In genomic region chr3:53163459-53164387, GRCh38 we compare ENCODE assay signal across 9 cellular contexts. TPM values are rescaled to one million over a fixed set of nuclear protein-coding genes. Genes with fewer than 3 reads are reported as not detected.
DNase-seq lines count a peak whose midpoint lies in the region; ATAC-seq and TF ChIP-seq lines count a peak whose summit lies in the region.
"Had no signal": no experiment of that assay in that cellular context is flagged by ENCODE, and none has a peak within 500 bp of the region (broad histone marks: within the 10 kb centered on the region; RNA-seq: fewer than 3 reads in every experiment).

No MANE protein-coding gene starts in this region.

- no peaks in the 10 kb centered on the region for H3K27me3 ChIP-seq in stomach smooth muscle (ENCODE audit: control insufficient read depth in 1 of 2, insufficient read depth in 2 of 2, low read length in 2 of 2)

- no peaks in the 10 kb centered on the region for H3K9me3 ChIP-seq in stomach smooth muscle (ENCODE audit: control insufficient read depth in 2 of 2, low read length in 2 of 2)
- H3K9me3 ChIP-seq: HAP-1 had no signal

- no peaks in the 10 kb centered on the region for H3K9me3 Mint-ChIP-seq in activated CD4-positive, alpha-beta T cell treated with anti-CD3 and anti-CD28 coated beads, Interleukin-2, amount 10 ng/mL, durations not matched to agents 7 days and 5 days

- peak overlapping the region; percentile 61 for H3K27ac Mint-ChIP-seq in activated CD4-positive, alpha-beta T cell treated with anti-CD3 and anti-CD28 coated beads, Interleukin-2, amount 10 ng/mL, durations not matched to agents 7 days and 5 days

- TF ChIP-seq CTCF in VCaP (conservative IDR thresholded peaks at IDR 0.05) = no peak
- TF ChIP-seq CTCF in fibroblast of the aortic adventitia (IDR thresholded peaks at IDR 0.05; ENCODE audit: insufficient read depth, low read length) = no peak

- H3K36me3 Mint-ChIP-seq in activated CD4-positive, alpha-beta T cell treated with anti-CD3 and anti-CD28 coated beads, Interleukin-2, amount 10 ng/mL, durations not matched to agents 7 days and 5 days (ENCODE audit: low read depth) = no peaks in the 10 kb centered on the region

- H3K4me3 ChIP-seq in fibroblast of the aortic adventitia (ENCODE audit: low read depth, low read length) = peak overlapping the region; percentile 83
- no peak overlapping the region for H3K4me3 ChIP-seq in stomach smooth muscle (ENCODE audit: low read length in 2 of 2)

- no peak overlapping the region for H3K9ac ChIP-seq in stomach smooth muscle (ENCODE audit: low read length in 2 of 2)

- H3K4me1 Mint-ChIP-seq in activated CD4-positive, alpha-beta T cell treated with anti-CD3 and anti-CD28 coated beads, Interleukin-2, amount 10 ng/mL, durations not matched to agents 7 days and 5 days = peaks cover 34% of the 10 kb centered on the region

- no peaks in the 10 kb centered on the region for H3K36me3 ChIP-seq in stomach smooth muscle (ENCODE audit: control insufficient read depth in 2 of 2, insufficient read depth in 2 of 2, low read length in 2 of 2)

- peak overlapping the region; percentile 72 for H3K4me3 Mint-ChIP-seq in activated CD4-positive, alpha-beta T cell treated with anti-CD3 and anti-CD28 coated beads, Interleukin-2, amount 10 ng/mL, durations not matched to agents 7 days and 5 days

- POLR2A ChIA-PET in activated CD4-positive, alpha-beta T cell treated with anti-CD3 and anti-CD28 coated beads, Interleukin-2, amount 10 ng/mL, durations not matched to agents 7 days and 5 days (lab: Charles Lee) = no interaction called here

- no peak for ATAC-seq in HG03520 (IDR thresholded peaks at IDR 0.05; ENCODE audit: unreplicated experiment)
- no peak for ATAC-seq in HG03439 (IDR thresholded peaks at IDR 0.05; ENCODE audit: unreplicated experiment)
- ATAC-seq in HG03565 (IDR thresholded peaks at IDR 0.05; ENCODE audit: unreplicated experiment) = no peak

- peaks cover 13% of the 10 kb centered on the region for H3K27me3 Mint-ChIP-seq in activated CD4-positive, alpha-beta T cell treated with anti-CD3 and anti-CD28 coated beads, Interleukin-2, amount 10 ng/mL, durations not matched to agents 7 days and 5 days

- CTCF ChIA-PET in activated CD4-positive, alpha-beta T cell treated with anti-CD3 and anti-CD28 coated beads, Interleukin-2, amount 10 ng/mL, durations not matched to agents 7 days and 5 days (lab: Charles Lee) = interaction anchor here (0.5 to 1.4 kb wide), 4 partner anchors 24 to 90 kb away, joined by 3 to 10 read pairs (median 4); no protein-coding TSS in a partner anchor

- H3K27ac ChIP-seq in VCaP (peak overlapping the region; percentile 99), stomach smooth muscle (ENCODE audit: low read length) (peak overlapping the region; percentile 31)

- no peak for DNase-seq in activated CD4-positive, alpha-beta T cell treated with anti-CD3 and anti-CD28 coated beads, Interleukin-2, amount 10 ng/mL, durations not matched to agents 7 days and 5 days
- no peak for DNase-seq in activated CD4-positive, alpha-beta T cell treated with anti-CD3 and anti-CD28 coated beads for 1 hour
- DNase-seq in fibroblast of the aortic adventitia (ENCODE audit: low read depth) = no peak

- peaks cover 35% of the 10 kb centered on the region for H3K4me1 ChIP-seq in stomach smooth muscle (ENCODE audit: control insufficient read depth, insufficient read depth, low read length)

RNA-seq across cellular contexts. Expression of gene PRKCD, which starts 2.7 kb away (rescaled TPM):
- 10 to 100 TPM; 19.9 to 23.5 TPM for total RNA-seq in activated CD4-positive, alpha-beta T cell treated with anti-CD3 and anti-CD28 coated beads, Interleukin-2, amount 10 ng/mL, durations not matched to agents 7 days and 5 days
- 1.6 and 2.9 TPM in 2 replicates for total RNA-seq in fibroblast of the aortic adventitia (ENCODE audit: low replicate concordance)

RNA-seq across cellular contexts. Expression of gene RFT1, which starts 33.5 kb away (rescaled TPM):
- 10 to 100 TPM; 33.3 to 34.1 TPM for total RNA-seq in activated CD4-positive, alpha-beta T cell treated with anti-CD3 and anti-CD28 coated beads, Interleukin-2, amount 10 ng/mL, durations not matched to agents 7 days and 5 days
- total RNA-seq in fibroblast of the aortic adventitia (ENCODE audit: low replicate concordance) = 13.9 and 15.4 TPM in 2 replicates
